In the genomic region with DNA sequence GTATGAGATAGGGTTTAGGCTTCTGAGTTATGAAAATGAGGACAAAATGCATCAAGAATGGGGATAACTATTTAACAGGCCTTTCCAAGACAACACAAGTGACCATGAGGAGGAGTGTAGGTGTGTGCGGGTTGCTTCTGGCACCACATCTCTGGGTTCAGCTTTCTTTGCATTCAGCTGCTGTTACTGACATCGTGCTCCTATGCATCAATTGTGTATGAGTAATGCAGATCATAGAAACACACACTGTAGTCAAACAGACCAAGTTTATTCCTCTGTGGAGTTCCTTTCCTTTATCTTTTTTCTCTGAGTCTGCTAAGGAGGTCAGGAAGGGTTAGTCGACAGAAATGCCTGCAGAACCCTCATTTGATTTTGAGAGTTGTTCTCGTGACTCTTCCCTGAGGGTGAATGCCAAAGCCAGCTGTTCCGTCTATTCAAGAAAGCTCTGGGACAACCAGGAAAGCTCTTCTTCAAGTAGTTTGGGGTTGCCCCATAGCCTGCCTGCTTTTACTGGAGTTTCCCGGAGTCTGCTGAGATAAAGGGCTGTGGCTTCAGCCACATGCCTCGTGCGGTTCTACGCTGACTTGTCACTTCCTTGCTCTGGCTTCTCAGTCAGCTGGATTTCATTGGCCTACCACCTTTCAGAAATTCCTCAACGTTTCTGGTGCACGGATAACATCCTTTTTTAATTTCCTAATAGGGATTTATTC, we compare ENCODE assay signal across 13 cellular contexts.
DNase-seq lines count a peak whose midpoint lies in the region; ATAC-seq and TF ChIP-seq lines count a peak whose summit lies in the region.
"Had no signal": no experiment of that assay in that cellular context is flagged by ENCODE, and none has a peak within 500 bp of the region (broad histone marks: within the 10 kb centered on the region; RNA-seq: fewer than 3 reads in every experiment).

No MANE protein-coding gene starts in this region.

- H3K9me3 Mint-ChIP-seq in CD8-positive, alpha-beta T cell: peaks cover 12% of the 10 kb centered on the region
- peaks cover 19% of the 10 kb centered on the region for H3K9me3 Mint-ChIP-seq in stimulated activated effector memory CD8-positive, alpha-beta T cell treated with anti-CD3 and anti-CD28 coated beads, Interleukin-12 subunit alpha, Interleukin-12 subunit beta, amount 100 ng/mL, for 72 hours

- H2AFZ ChIP-seq in mesenchymal stem cell (ENCODE audit: low read depth, low read length): no peak overlapping the region

- 60% methylated on average over 11 of the region's 11 CpGs for WGBS in mesenchymal stem cell

- H3K4me1 ChIP-seq in CD8-positive, alpha-beta T cell (ENCODE audit: insufficient read depth, low read length): peaks cover 11% of the 10 kb centered on the region
- H3K4me1 ChIP-seq in adipocyte (ENCODE audit: control insufficient read depth, insufficient read depth, low read length) (no peaks in the 10 kb centered on the region), mesenchymal stem cell (ENCODE audit: control insufficient read depth, insufficient read depth, low read depth, low read length) (peaks cover 3% of the 10 kb centered on the region)
- H3K4me1 ChIP-seq: upper lobe of left lung had no signal

- no peaks in the 10 kb centered on the region for H3K36me3 ChIP-seq in CD8-positive, alpha-beta T cell (ENCODE audit: insufficient read depth, low read length)
- H3K36me3 ChIP-seq in adipocyte (ENCODE audit: control insufficient read depth, insufficient read depth, low read length, severe bottlenecking) (no peaks in the 10 kb centered on the region), mesenchymal stem cell (ENCODE audit: control insufficient read depth in 1 of 2, insufficient read depth in 2 of 2, low read depth in 1 of 2, low read length in 2 of 2) (no peaks in the 10 kb centered on the region)
- H3K36me3 ChIP-seq: upper lobe of left lung had no signal

- H3K14ac ChIP-seq in mesenchymal stem cell (ENCODE audit: low read length in 2 of 2): no peak overlapping the region

- no peak for DNase-seq in CD8-positive, alpha-beta T cell
- peak; percentile 16 for DNase-seq in HS-5 (ENCODE audit: low read depth)
- DNase-seq in adipocyte (ENCODE audit: low read depth): peak; percentile 76
- DNase-seq in mesenchymal stem cell: peak; percentile 88
- no peak for DNase-seq in NCI-H2081 treated with DMSO at 0.1 percent for 48 hours (lab: John Stamatoyannopoulos, UW)
- DNase-seq in ecto neural progenitor cell (ENCODE audit: low spot score): no peak
- no peak for DNase-seq in stimulated activated effector memory CD8-positive, alpha-beta T cell treated with anti-CD3 and anti-CD28 coated beads, Interleukin-12 subunit alpha, Interleukin-12 subunit beta, amount 100 ng/mL, for 72 hours (ENCODE audit: low spot score in 2 of 2)
- DNase-seq: COR-L47, NCI-H146, upper lobe of left lung had no signal

- no peaks in the 10 kb centered on the region for H3K27me3 ChIP-seq in CD8-positive, alpha-beta T cell (ENCODE audit: insufficient read depth, low read length)
- H3K27me3 ChIP-seq in adipocyte (replicated peaks; ENCODE audit: control insufficient read depth, insufficient read depth, low read length) (no peaks in the 10 kb centered on the region), mesenchymal stem cell (ENCODE audit: control insufficient read depth in 1 of 2, insufficient read depth in 1 of 2, low read length in 2 of 2) (peaks cover 0 to 4% of the 10 kb centered on the region in 2 experiments)
- H3K27me3 ChIP-seq: upper lobe of left lung had no signal

- no peak overlapping the region for H2BK15ac ChIP-seq in mesenchymal stem cell (ENCODE audit: low read depth, poor library complexity, severe bottlenecking)

- H4K8ac ChIP-seq in mesenchymal stem cell (ENCODE audit: low read length): no peak overlapping the region

- peaks cover 26% of the 10 kb centered on the region for H3K4me1 Mint-ChIP-seq in CD8-positive, alpha-beta T cell (ENCODE audit: low read depth)
- peaks cover 13% of the 10 kb centered on the region for H3K4me1 Mint-ChIP-seq in stimulated activated effector memory CD8-positive, alpha-beta T cell treated with anti-CD3 and anti-CD28 coated beads, Interleukin-12 subunit alpha, Interleukin-12 subunit beta, amount 100 ng/mL, for 72 hours

- H2BK12ac ChIP-seq in mesenchymal stem cell (ENCODE audit: low read length in 2 of 2): no peak overlapping the region

- no peak overlapping the region for H3K27ac Mint-ChIP-seq in CD8-positive, alpha-beta T cell
- H3K27ac Mint-ChIP-seq in stimulated activated effector memory CD8-positive, alpha-beta T cell treated with anti-CD3 and anti-CD28 coated beads, Interleukin-12 subunit alpha, Interleukin-12 subunit beta, amount 100 ng/mL, for 72 hours: no peak overlapping the region
- H3K27ac Mint-ChIP-seq: T-helper 1 cell treated with Interleukin-12 subunit alpha and Interleukin-12 subunit beta and Interleukin-4 antibody, amounts not matched to agents 30 μg/mL and 1 μg/mL, for 36 hours had no signal

- H3K4me3 ChIP-seq in CD8-positive, alpha-beta T cell (ENCODE audit: low read depth, low read length): no peak overlapping the region
- no peak overlapping the region for H3K4me3 ChIP-seq in adipocyte (ENCODE audit: low read length)
- no peak overlapping the region for H3K4me3 ChIP-seq in mesenchymal stem cell (ENCODE audit: insufficient read depth in 1 of 2, low read depth in 1 of 2, low read length in 2 of 2)
- H3K4me3 ChIP-seq: coronary artery, upper lobe of left lung had no signal

- H2AK5ac ChIP-seq in mesenchymal stem cell (ENCODE audit: low read length, severe bottlenecking): no peak overlapping the region

- no peak for TF ChIP-seq CTCF in CD8-positive, alpha-beta T cell (IDR thresholded peaks at IDR 0.05)

- no peak overlapping the region for H3K18ac ChIP-seq in mesenchymal stem cell (ENCODE audit: low read depth in 1 of 2, low read length in 2 of 2)

- peaks cover 3% of the 10 kb centered on the region for H3K9me3 ChIP-seq in CD8-positive, alpha-beta T cell (ENCODE audit: low read length)
- H3K9me3 ChIP-seq in adipocyte (ENCODE audit: control insufficient read depth, low read length) (peaks cover 12% of the 10 kb centered on the region), mesenchymal stem cell (ENCODE audit: control insufficient read depth, low read length) (peaks cover 19% of the 10 kb centered on the region)

- no peak overlapping the region for H3K4me3 Mint-ChIP-seq in CD8-positive, alpha-beta T cell
- H3K4me3 Mint-ChIP-seq in stimulated activated effector memory CD8-positive, alpha-beta T cell treated with anti-CD3 and anti-CD28 coated beads, Interleukin-12 subunit alpha, Interleukin-12 subunit beta, amount 100 ng/mL, for 72 hours: no peak overlapping the region
- H3K4me3 Mint-ChIP-seq: T-helper 1 cell treated with Interleukin-12 subunit alpha and Interleukin-12 subunit beta and Interleukin-4 antibody, amounts not matched to agents 30 μg/mL and 1 μg/mL, for 36 hours had no signal

- CTCF ChIA-PET in CD8-positive, alpha-beta T cell (lab: Charles Lee): no interaction called here

- no peak overlapping the region for H3K4ac ChIP-seq in mesenchymal stem cell (ENCODE audit: low read depth in 1 of 2, low read length in 2 of 2)

- H3K27ac ChIP-seq in CD8-positive, alpha-beta T cell (ENCODE audit: low read depth, low read length): no peak overlapping the region
- no peak overlapping the region for H3K27ac ChIP-seq in mesenchymal stem cell (ENCODE audit: low read length, poor library complexity, severe bottlenecking)
- H3K27ac ChIP-seq: coronary artery, upper lobe of left lung had no signal

- peak; percentile 62 for ATAC-seq in CD8-positive, alpha-beta T cell
- ATAC-seq in HG03108 (IDR thresholded peaks at IDR 0.05; ENCODE audit: unreplicated experiment): no peak
- no peak for ATAC-seq in stimulated activated effector memory CD8-positive, alpha-beta T cell treated with anti-CD3 and anti-CD28 coated beads, Interleukin-12 subunit alpha, Interleukin-12 subunit beta, amount 100 ng/mL, for 72 hours

- no peak overlapping the region for H2BK120ac ChIP-seq in mesenchymal stem cell (ENCODE audit: low read depth, low read length)

- H3K36me3 Mint-ChIP-seq in CD8-positive, alpha-beta T cell: peaks cover 3% of the 10 kb centered on the region
- no peaks in the 10 kb centered on the region for H3K36me3 Mint-ChIP-seq in stimulated activated effector memory CD8-positive, alpha-beta T cell treated with anti-CD3 and anti-CD28 coated beads, Interleukin-12 subunit alpha, Interleukin-12 subunit beta, amount 100 ng/mL, for 72 hours

- no peaks in the 10 kb centered on the region for H3K27me3 Mint-ChIP-seq in CD8-positive, alpha-beta T cell (ENCODE audit: low read depth)

- H3K9ac ChIP-seq in adipocyte (ENCODE audit: low read length): no peak overlapping the region
- no peak overlapping the region for H3K9ac ChIP-seq in mesenchymal stem cell (ENCODE audit: low read length)

- POLR2A ChIA-PET in CD8-positive, alpha-beta T cell (lab: Charles Lee): interaction anchor here (0.8 to 1.6 kb wide), 3 partner anchors 12 to 25 kb away, joined by 3 read pairs; no protein-coding TSS in a partner anchor

- no peak overlapping the region for H2BK5ac ChIP-seq in mesenchymal stem cell (ENCODE audit: low read depth, low read length, poor library complexity, severe bottlenecking)

- intact Hi-C loops in CD8-positive, alpha-beta T cell (cut with DNase I, micrococcal nuclease): no loop called here

- H3K23ac ChIP-seq in mesenchymal stem cell (ENCODE audit: low read length in 2 of 2): no peak overlapping the region

- no peak overlapping the region for H3K4me2 ChIP-seq in mesenchymal stem cell (ENCODE audit: low read length, poor library complexity, severe bottlenecking)

- H3K79me1 ChIP-seq in mesenchymal stem cell (replicated peaks; ENCODE audit: low read length, poor library complexity, severe bottlenecking): no peaks in the 10 kb centered on the region

- no peak overlapping the region for H4K91ac ChIP-seq in mesenchymal stem cell (ENCODE audit: low read length)

Comparison
In these comparisons a context has a peak if more than half of its experiments do, and no peak if none do; other contexts are left out.
1. DNase-seq: peak in HS-5 (single experiment), adipocyte (single experiment) and mesenchymal stem cell (single experiment); none in CD8-positive, alpha-beta T cell (0 of 7), NCI-H2081 treated with DMSO at 0.1 percent for 48 hours (single experiment), ecto neural progenitor cell (single experiment) and stimulated activated effector memory CD8-positive, alpha-beta T cell treated with anti-CD3 and anti-CD28 coated beads, Interleukin-12 subunit alpha, Interleukin-12 subunit beta, amount 100 ng/mL, for 72 hours (0 of 2).